Comparison of ENCODE assay signal across 1 cellular context in the genomic region with DNA sequence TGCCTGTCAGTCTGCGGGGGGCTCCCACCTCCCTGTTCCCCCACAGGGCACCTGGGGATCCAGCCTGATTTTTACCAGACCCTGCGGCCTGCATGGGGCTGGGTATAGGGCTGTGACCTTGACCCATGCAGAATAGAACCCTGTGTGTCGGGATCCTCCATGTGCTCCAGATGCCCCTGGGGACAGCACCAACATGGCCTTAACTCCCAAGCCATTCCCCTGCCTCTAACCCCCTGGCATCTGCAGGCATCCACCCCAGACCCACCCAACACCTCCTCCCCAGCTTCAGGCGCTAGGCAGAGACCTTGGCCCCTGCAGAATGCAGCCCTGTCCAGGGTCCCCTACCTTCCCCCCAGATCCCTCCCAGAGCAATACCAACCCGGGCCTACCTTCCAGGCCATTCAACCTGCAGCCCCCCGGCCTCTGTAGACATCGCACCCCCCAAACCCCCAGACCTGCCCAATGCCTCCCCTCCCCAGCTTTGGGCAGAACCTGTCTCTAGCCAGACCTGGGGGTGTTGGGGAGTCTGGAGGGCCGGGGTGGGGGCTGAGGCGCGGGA.
TF ChIP-seq lines count a peak whose summit lies in the region.

No MANE protein-coding gene starts in this region.

TF ChIP-seq in IMR-90, 13 proteins besides CTCF, POLR2A, EP300 and RAD21 (continued from another document):
- TF ChIP-seq, protein P1, sequence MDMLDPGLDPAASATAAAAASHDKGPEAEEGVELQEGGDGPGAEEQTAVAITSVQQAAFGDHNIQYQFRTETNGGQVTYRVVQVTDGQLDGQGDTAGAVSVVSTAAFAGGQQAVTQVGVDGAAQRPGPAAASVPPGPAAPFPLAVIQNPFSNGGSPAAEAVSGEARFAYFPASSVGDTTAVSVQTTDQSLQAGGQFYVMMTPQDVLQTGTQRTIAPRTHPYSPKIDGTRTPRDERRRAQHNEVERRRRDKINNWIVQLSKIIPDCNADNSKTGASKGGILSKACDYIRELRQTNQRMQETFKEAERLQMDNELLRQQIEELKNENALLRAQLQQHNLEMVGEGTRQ (IDR thresholded peaks at IDR 0.05; ENCODE audit: low read depth, low read length) = no peak
- TF ChIP-seq MXI1 (IDR thresholded peaks at IDR 0.05; ENCODE audit: borderline replicate concordance, low read depth, low read length) = no peak
- no peak for TF ChIP-seq CHD1 (IDR thresholded peaks at IDR 0.05; ENCODE audit: low read depth, low read length)
- TF ChIP-seq, protein P2, sequence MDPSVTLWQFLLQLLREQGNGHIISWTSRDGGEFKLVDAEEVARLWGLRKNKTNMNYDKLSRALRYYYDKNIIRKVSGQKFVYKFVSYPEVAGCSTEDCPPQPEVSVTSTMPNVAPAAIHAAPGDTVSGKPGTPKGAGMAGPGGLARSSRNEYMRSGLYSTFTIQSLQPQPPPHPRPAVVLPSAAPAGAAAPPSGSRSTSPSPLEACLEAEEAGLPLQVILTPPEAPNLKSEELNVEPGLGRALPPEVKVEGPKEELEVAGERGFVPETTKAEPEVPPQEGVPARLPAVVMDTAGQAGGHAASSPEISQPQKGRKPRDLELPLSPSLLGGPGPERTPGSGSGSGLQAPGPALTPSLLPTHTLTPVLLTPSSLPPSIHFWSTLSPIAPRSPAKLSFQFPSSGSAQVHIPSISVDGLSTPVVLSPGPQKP (IDR thresholded peaks at IDR 0.05; ENCODE audit: borderline replicate concordance, low read depth, low read length) = no peak
- no peak for TF ChIP-seq CEBPB (IDR thresholded peaks at IDR 0.05; ENCODE audit: low read depth, low read length)
TF ChIP-seq in IMR-90: peak in this region for 0.
